Comparison of ENCODE assay signal across 8 cellular contexts in genomic region chr3:129068291-129068886, GRCh38. TPM values are rescaled to one million over a fixed set of nuclear protein-coding genes. Genes with fewer than 3 reads are reported as not detected.
A peak's percentile ranks its signal among the peaks of the same experiment; 100 is the strongest.
DNase-seq lines count a peak whose midpoint lies in the region; ATAC-seq lines count a peak whose summit lies in the region.

No MANE protein-coding gene starts in this region.

- H3K4me1 ChIP-seq in right cardiac atrium (ENCODE audit: control insufficient read depth, insufficient read depth, low read length) = no peaks in the 10 kb centered on the region

- no peaks in the 10 kb centered on the region for H3K9me3 ChIP-seq in right cardiac atrium (ENCODE audit: control insufficient read depth, low read length)

- peaks cover 10 to 11% of the 10 kb centered on the region in 2 donors for H3K36me3 Mint-ChIP-seq in activated naive CD4-positive, alpha-beta T cell treated with anti-CD3 and anti-CD28 coated beads, Interleukin-2, amount 50 U/mL, for 72 hours
- peaks cover 0 to 5% of the 10 kb centered on the region in 2 donors for H3K36me3 Mint-ChIP-seq in stimulated activated naive B cell treated with anti-CD40 and anti-IgM and Interleukin-4, amounts not matched to agents 10 μg/mL and 1 μg/mL and 100 μg/mL, for 72 hours

- intact Hi-C loops in right cardiac atrium (cut with DNase I) = no loop called here

- peaks cover 8 to 13% of the 10 kb centered on the region in 2 donors for H3K4me1 Mint-ChIP-seq in stimulated activated naive B cell treated with anti-CD40 and anti-IgM and Interleukin-4, amounts not matched to agents 10 μg/mL and 1 μg/mL and 100 μg/mL, for 72 hours

- DNase-seq in NCI-H1417 (lab: John Stamatoyannopoulos, UW) (peak in 2 of 3 experiments; percentile 54 to 58), NCI-H1417 treated with DMSO at 0.1 percent for 48 hours (lab: John Stamatoyannopoulos, UW) (no peak), right cardiac atrium (peak; percentile 31 to 73 (median 65)), cerebellum (ENCODE audit: low spot score) (no peak), caudate nucleus (lab: John Stamatoyannopoulos, UW) (no peak)
- DNase-seq in activated naive CD4-positive, alpha-beta T cell treated with anti-CD3 and anti-CD28 coated beads, Interleukin-2, amount 50 U/mL, for 72 hours (ENCODE audit: low spot score in 2 of 2) = no peak
- DNase-seq in stimulated activated naive B cell treated with anti-CD40 and anti-IgM and Interleukin-4, amounts not matched to agents 10 μg/mL and 1 μg/mL and 100 μg/mL, for 72 hours = no peak

- H3K27ac Mint-ChIP-seq in activated naive CD4-positive, alpha-beta T cell treated with anti-CD3 and anti-CD28 coated beads, Interleukin-2, amount 50 U/mL, for 72 hours = peak overlapping the region in 1 of 2 donors; percentile 90
- H3K27ac Mint-ChIP-seq in stimulated activated naive B cell treated with anti-CD40 and anti-IgM and Interleukin-4, amounts not matched to agents 10 μg/mL and 1 μg/mL and 100 μg/mL, for 72 hours = no peak overlapping the region

- H3K27me3 ChIP-seq in right cardiac atrium (ENCODE audit: control insufficient read depth, insufficient read depth) = no peaks in the 10 kb centered on the region

- ATAC-seq in activated naive CD4-positive, alpha-beta T cell treated with anti-CD3 and anti-CD28 coated beads, Interleukin-2, amount 50 U/mL, for 72 hours = peak; percentile 54 to 63
- ATAC-seq in right cardiac atrium (peak; percentile 54 to 66), HG03025 (IDR thresholded peaks at IDR 0.05; ENCODE audit: low FRiP score, unreplicated experiment) (no peak)
- peak; percentile 55 to 60 for ATAC-seq in stimulated activated naive B cell treated with anti-CD40 and anti-IgM and Interleukin-4, amounts not matched to agents 10 μg/mL and 1 μg/mL and 100 μg/mL, for 72 hours (replicated peaks)

- peak overlapping the region; percentile 62 to 65 for H3K4me3 Mint-ChIP-seq in stimulated activated naive B cell treated with anti-CD40 and anti-IgM and Interleukin-4, amounts not matched to agents 10 μg/mL and 1 μg/mL and 100 μg/mL, for 72 hours

- peaks cover 14 to 23% of the 10 kb centered on the region in 2 donors for H3K27me3 Mint-ChIP-seq in stimulated activated naive B cell treated with anti-CD40 and anti-IgM and Interleukin-4, amounts not matched to agents 10 μg/mL and 1 μg/mL and 100 μg/mL, for 72 hours

- 11% methylated on average over 42 of the region's 44 CpGs for WGBS in right cardiac atrium

- peak overlapping the region; percentile 34 for H3K4me3 ChIP-seq in right cardiac atrium (ENCODE audit: low read length)

- H3K9me3 Mint-ChIP-seq in activated naive CD4-positive, alpha-beta T cell treated with anti-CD3 and anti-CD28 coated beads, Interleukin-2, amount 50 U/mL, for 72 hours = peaks cover 0 to 5% of the 10 kb centered on the region in 2 donors
- no peaks in the 10 kb centered on the region for H3K9me3 Mint-ChIP-seq in stimulated activated naive B cell treated with anti-CD40 and anti-IgM and Interleukin-4, amounts not matched to agents 10 μg/mL and 1 μg/mL and 100 μg/mL, for 72 hours

- H3K27ac ChIP-seq in right cardiac atrium (ENCODE audit: low read length) = no peak overlapping the region
- no peak overlapping the region for H3K27ac ChIP-seq in caudate nucleus (ENCODE audit: low read depth, low read length)

RNA-seq across cellular contexts. Expression of gene GP9, which starts 7.8 kb away (rescaled TPM):
- total RNA-seq in activated naive CD4-positive, alpha-beta T cell treated with anti-CD3 and anti-CD28 coated beads, Interleukin-2, amount 50 U/mL, for 72 hours = not detected
- total RNA-seq in right cardiac atrium = not detected
- not detected for polyA plus RNA-seq in right cardiac atrium
- total RNA-seq in cerebellum = not detected

RNA-seq across cellular contexts. Expression of gene RAB43, which starts 53.2 kb away (rescaled TPM):
- 10 to 100 TPM; 57.4 to 64.1 TPM for total RNA-seq in activated naive CD4-positive, alpha-beta T cell treated with anti-CD3 and anti-CD28 coated beads, Interleukin-2, amount 50 U/mL, for 72 hours
- 1 to 10 TPM; 6.2 to 8.7 (median 7.4) TPM for total RNA-seq in right cardiac atrium
- 4.7 TPM for polyA plus RNA-seq in right cardiac atrium
- total RNA-seq in cerebellum = 3.4 TPM

Comparison
In these comparisons a context has a peak if more than half of its experiments do, and no peak if none do; other contexts are left out.
1. DNase-seq: peak in NCI-H1417 (2 of 3) and right cardiac atrium (3 of 3); none in NCI-H1417 treated with DMSO at 0.1 percent for 48 hours (single experiment), activated naive CD4-positive, alpha-beta T cell treated with anti-CD3 and anti-CD28 coated beads, Interleukin-2, amount 50 U/mL, for 72 hours (0 of 2), stimulated activated naive B cell treated with anti-CD40 and anti-IgM and Interleukin-4, amounts not matched to agents 10 μg/mL and 1 μg/mL and 100 μg/mL, for 72 hours (single experiment), cerebellum (single experiment) and caudate nucleus (0 of 61).
2. RNA of gene RAB43, which starts 53.2 kb away (total RNA-seq): 57.4 to 64.1 TPM in activated naive CD4-positive, alpha-beta T cell treated with anti-CD3 and anti-CD28 coated beads, Interleukin-2, amount 50 U/mL, for 72 hours; 6.2 to 8.7 TPM in right cardiac atrium and 3.4 TPM in cerebellum (single experiment); every median in the first group is over 4 times any median in the second.